1 cellular context compared by ENCODE assay signal in the genomic region with DNA sequence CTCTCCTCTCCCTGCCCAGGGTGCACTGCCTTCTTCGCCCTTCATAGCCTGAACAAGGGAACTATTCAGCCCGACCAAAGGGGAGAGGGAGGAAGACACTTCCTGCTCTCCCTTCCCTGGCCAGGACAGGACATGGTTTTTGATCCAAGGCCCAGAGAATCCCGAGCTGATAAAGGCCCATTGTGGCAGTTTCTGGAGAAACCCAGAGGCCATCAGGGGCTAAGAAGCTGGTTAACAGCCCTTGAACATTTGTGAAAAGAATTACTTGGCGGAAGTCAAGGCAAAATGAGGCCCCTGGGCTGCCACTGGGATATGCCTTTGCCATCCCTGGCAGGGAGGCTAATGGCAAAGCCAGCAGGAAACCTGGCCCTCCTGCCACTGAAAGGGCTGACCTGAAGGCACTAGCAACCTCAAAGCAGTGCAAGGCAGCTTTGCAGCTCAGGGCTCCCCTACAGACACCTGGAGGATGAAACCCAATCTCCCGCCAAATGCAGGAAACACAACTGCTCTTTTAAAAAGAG.
TF ChIP-seq lines count a peak whose summit lies in the region.

No MANE protein-coding gene starts in this region.

TF ChIP-seq in GM23338, 12 proteins besides CTCF, POLR2A, EP300 and RAD21 (continued from another document):
- no peak for TF ChIP-seq ZNF462 (CRISPR knock-in tag; IDR thresholded peaks at IDR 0.05)
